In genomic region chr5:112692472-112692871, GRCh38 we compare ENCODE assay signal across 14 cellular contexts.
A peak's percentile ranks its signal among the peaks of the same experiment; 100 is the strongest.
DNase-seq lines count a peak whose midpoint lies in the region; ATAC-seq and TF ChIP-seq lines count a peak whose summit lies in the region.
"Had no signal": no experiment of that assay in that cellular context is flagged by ENCODE, and none has a peak within 500 bp of the region (broad histone marks: within the 10 kb centered on the region; RNA-seq: fewer than 3 reads in every experiment).

No MANE protein-coding gene starts in this region.

- H3K4me3 ChIP-seq in OCI-LY3 (ENCODE audit: low read length) = no peak overlapping the region
- H3K4me3 ChIP-seq: A549; BLaER1 treated with 17β-estradiol and CSF1 and Interleukin-3, amounts not matched to agents 10 nM and 100 nM had no signal

- H3K27ac ChIP-seq in OCI-LY3 (ENCODE audit: low read length) = no peak overlapping the region
- H3K27ac ChIP-seq: A549; BLaER1 treated with 17β-estradiol and CSF1 and Interleukin-3, amounts not matched to agents 10 nM and 100 nM had no signal

- H4K20me1 ChIP-seq in OCI-LY3 (ENCODE audit: insufficient read depth, low read length) = no peaks in the 10 kb centered on the region
- H4K20me1 ChIP-seq: BLaER1 treated with 17β-estradiol and CSF1 and Interleukin-3, amounts not matched to agents 10 nM and 100 nM had no signal

- no peak overlapping the region for H3K9ac ChIP-seq in OCI-LY3 (ENCODE audit: low read length)
- H3K9ac ChIP-seq: BLaER1 treated with 17β-estradiol and CSF1 and Interleukin-3, amounts not matched to agents 10 nM and 100 nM had no signal

- DNase-seq in COLO829 (ENCODE audit: low spot score) (no peak), NCI-H1417 (lab: John Stamatoyannopoulos, UW) (no peak), NCI-H2081 treated with DMSO at 0.1 percent for 48 hours (lab: John Stamatoyannopoulos, UW) (no peak)
- no peak for DNase-seq in activated CD4-positive, alpha-beta T cell treated with anti-CD3 and anti-CD28 coated beads for 48 hours
- DNase-seq: NCI-H1436, NCI-H510A, T-helper 9 cell had no signal

- H3K27me3 ChIP-seq in OCI-LY3 (ENCODE audit: low read depth, low read length) = no peaks in the 10 kb centered on the region
- H3K27me3 ChIP-seq: BLaER1 treated with 17β-estradiol and CSF1 and Interleukin-3, amounts not matched to agents 10 nM and 100 nM had no signal

- no peaks in the 10 kb centered on the region for H3K9me3 ChIP-seq in OCI-LY3 (ENCODE audit: insufficient read depth, low read length)
- H3K9me3 ChIP-seq: A549 had no signal

- ATAC-seq in GM18498 (IDR thresholded peaks at IDR 0.05; ENCODE audit: unreplicated experiment) = peak; percentile 49
- peak; percentile 45 for ATAC-seq in GM19328 (IDR thresholded peaks at IDR 0.05; ENCODE audit: unreplicated experiment)
- peak; percentile 74 for ATAC-seq in GM21825 (IDR thresholded peaks at IDR 0.05; ENCODE audit: unreplicated experiment)
- ATAC-seq: Right ventricle myocardium inferior had no signal

- H3K4me1 ChIP-seq in OCI-LY3 (ENCODE audit: low read length) = peaks cover 11% of the 10 kb centered on the region
- H3K4me1 ChIP-seq: A549 had no signal

- H3K4me2 ChIP-seq in OCI-LY3 (ENCODE audit: low read length) = peak overlapping the region; percentile 56
- H3K4me2 ChIP-seq: A549; BLaER1 treated with 17β-estradiol and CSF1 and Interleukin-3, amounts not matched to agents 10 nM and 100 nM had no signal

- no peaks in the 10 kb centered on the region for H3K79me2 ChIP-seq in OCI-LY3 (ENCODE audit: low read length)

- H2AFZ ChIP-seq in OCI-LY3 (ENCODE audit: low read depth, low read length) = no peak overlapping the region

- TF ChIP-seq CTCF in OCI-LY3 (IDR thresholded peaks at IDR 0.05; ENCODE audit: low read depth, low read length) = no peak

- no peaks in the 10 kb centered on the region for H3K36me3 ChIP-seq in OCI-LY3 (replicated peaks; ENCODE audit: low read depth, low read length)
- H3K36me3 ChIP-seq: BLaER1 treated with 17β-estradiol and CSF1 and Interleukin-3, amounts not matched to agents 10 nM and 100 nM had no signal
